In genomic region chr12:40226652-40227051, GRCh38 we compare ENCODE assay signal across 9 cellular contexts. TPM values are rescaled to one million over a fixed set of nuclear protein-coding genes. Genes with fewer than 3 reads are reported as not detected.
DNase-seq lines count a peak whose midpoint lies in the region; ATAC-seq, FAIRE-seq and TF ChIP-seq lines count a peak whose summit lies in the region.
"Had no signal": no experiment of that assay in that cellular context is flagged by ENCODE, and none has a peak within 500 bp of the region (broad histone marks: within the 10 kb centered on the region; RNA-seq: fewer than 3 reads in every experiment).

No MANE protein-coding gene starts in this region.

- 35 to 45% methylated on average over 4 of the region's 4 CpGs for WGBS in heart right ventricle, 2 donors
- 88% methylated on average over 4 of the region's 4 CpGs for WGBS in thymus

- H3K27me3 ChIP-seq in heart right ventricle (no peaks in the 10 kb centered on the region), thymus (ENCODE audit: control insufficient read depth, insufficient read depth) (peaks cover 3% of the 10 kb centered on the region)

- intact Hi-C loops in heart right ventricle (cut with DNase I) = loop anchor here in 3 of 10 donors (2.0 to 10.0 kb wide), 3 partner anchors 72 to 212 kb away; no protein-coding TSS in a partner anchor

- peak; percentile 22 for ATAC-seq in GM21529 (IDR thresholded peaks at IDR 0.05; ENCODE audit: unreplicated experiment)
- peak; percentile 45 to 79 (median 73) for ATAC-seq in heart right ventricle
- ATAC-seq in activated naive CD4-positive, alpha-beta T cell treated with anti-CD3 and anti-CD28 coated beads, Interleukin-2, amount 50 U/mL, for 72 hours = no peak
- no peak for ATAC-seq in GM18858 (IDR thresholded peaks at IDR 0.05; ENCODE audit: unreplicated experiment)

- H3K9me3 ChIP-seq in heart right ventricle (peaks cover 0 to 3% (median 0%) of the 10 kb centered on the region in 11 donors), thymus (ENCODE audit: control insufficient read depth) (no peaks in the 10 kb centered on the region)

- H3K36me3 ChIP-seq in heart right ventricle (peaks cover 0 to under 1% (median 0%) of the 10 kb centered on the region in 9 donors), thymus (ENCODE audit: control insufficient read depth, insufficient read depth) (no peaks in the 10 kb centered on the region)

- H3K4me1 ChIP-seq in heart right ventricle = peaks cover 0 to 59% (median 8%) of the 10 kb centered on the region in 9 donors
- no peaks in the 10 kb centered on the region for H3K4me1 ChIP-seq in thymus (ENCODE audit: control insufficient read depth, insufficient read depth, low read length)

- peak; percentile 84 for FAIRE-seq in RCC 7860 (lab: Jason Lieb, UNC)

- no peak overlapping the region for H3K27ac Mint-ChIP-seq in activated naive CD4-positive, alpha-beta T cell treated with anti-CD3 and anti-CD28 coated beads, Interleukin-2, amount 50 U/mL, for 72 hours

- DNase-seq in RCC 7860 (ENCODE audit: low spot score) = peak; percentile 74
- peak in 1 of 2 donors; percentile 62 for DNase-seq in heart right ventricle
- DNase-seq in cortex of kidney (lab: John Stamatoyannopoulos, UW) = no peak
- DNase-seq in activated naive CD4-positive, alpha-beta T cell treated with anti-CD3 and anti-CD28 coated beads, Interleukin-2, amount 50 U/mL, for 72 hours (ENCODE audit: low spot score in 2 of 2) = no peak
- DNase-seq in NCI-H1930 (lab: John Stamatoyannopoulos, UW) = no peak

- H3K9me3 Mint-ChIP-seq in activated naive CD4-positive, alpha-beta T cell treated with anti-CD3 and anti-CD28 coated beads, Interleukin-2, amount 50 U/mL, for 72 hours = no peaks in the 10 kb centered on the region

- peak overlapping the region in 7 of 10 donors; percentile 71 to 78 (median 75) for H3K4me3 ChIP-seq in heart right ventricle
- H3K4me3 ChIP-seq in thymus (ENCODE audit: low read length) = no peak overlapping the region

- H3K27ac ChIP-seq in heart right ventricle = peak overlapping the region in 9 of 10 donors; percentile 4 to 98 (median 97)
- peak overlapping the region; percentile 42 for H3K27ac ChIP-seq in thymus (ENCODE audit: low read depth)

- TF ChIP-seq CTCF in heart right ventricle (IDR thresholded peaks at IDR 0.05) = no peak

- H3K36me3 Mint-ChIP-seq in activated naive CD4-positive, alpha-beta T cell treated with anti-CD3 and anti-CD28 coated beads, Interleukin-2, amount 50 U/mL, for 72 hours = peaks cover 0 to 13% of the 10 kb centered on the region in 2 donors

RNA-seq across cellular contexts. Expression of gene LRRK2, which starts 1.9 kb away (rescaled TPM):
- total RNA-seq in heart right ventricle = 1 to 10 TPM; 4.4 to 9.1 (median 7.0) TPM
- polyA plus RNA-seq in heart right ventricle (1 to 10 TPM in 1 of 2 donors, under 1 TPM in 1; 0.99 to 4.4 TPM), thymus (10.4 TPM)
- not detected for total RNA-seq in activated naive CD4-positive, alpha-beta T cell treated with anti-CD3 and anti-CD28 coated beads, Interleukin-2, amount 50 U/mL, for 72 hours
- total RNA-seq: T-helper 1 cell treated with Interleukin-12 subunit alpha and Interleukin-12 subunit beta and Interleukin-4 antibody, amounts not matched to agents 30 ng/mL and 1 ng/mL, for 36 hours had no signal

Comparison
In these comparisons a context has a peak if more than half of its experiments do, and no peak if none do; other contexts are left out.
1. ATAC-seq: peak in GM21529 (single experiment) and heart right ventricle (8 of 8); none in activated naive CD4-positive, alpha-beta T cell treated with anti-CD3 and anti-CD28 coated beads, Interleukin-2, amount 50 U/mL, for 72 hours (0 of 2) and GM18858 (single experiment).
2. RNA of gene LRRK2, which starts 1.9 kb away (total RNA-seq): 4.4 to 9.1 TPM in heart right ventricle; not detected in activated naive CD4-positive, alpha-beta T cell treated with anti-CD3 and anti-CD28 coated beads, Interleukin-2, amount 50 U/mL, for 72 hours; every median in the first group is over 4 times any median in the second.